8 cellular contexts compared by ENCODE assay signal in the genomic region with DNA sequence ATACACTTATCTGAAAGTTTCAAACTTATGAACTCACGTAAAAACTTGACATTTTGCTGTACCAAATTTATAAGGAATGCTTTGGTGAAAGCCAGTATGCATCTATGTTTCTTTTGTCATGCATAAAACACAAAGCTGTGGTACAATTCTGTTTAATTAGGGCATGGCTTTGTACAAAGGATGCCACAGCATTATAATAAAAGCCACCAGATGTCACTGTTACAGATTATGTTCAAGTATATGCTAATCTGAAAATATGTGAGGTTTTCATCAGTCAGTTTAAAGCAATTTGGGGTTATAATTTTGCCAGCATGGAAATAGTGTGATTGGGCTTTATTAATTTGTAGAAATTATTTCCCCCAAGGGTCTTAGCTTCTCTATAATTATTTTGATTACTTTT.
A peak's percentile ranks its signal among the peaks of the same experiment; 100 is the strongest.
DNase-seq lines count a peak whose midpoint lies in the region; ATAC-seq and TF ChIP-seq lines count a peak whose summit lies in the region.

No MANE protein-coding gene starts in this region.

- no peak overlapping the region for H3K4me3 Mint-ChIP-seq in H9
- H3K4me3 Mint-ChIP-seq in activated naive CD4-positive, alpha-beta T cell treated with anti-CD3 and anti-CD28 coated beads for 36 hours: no peak overlapping the region

- H3K4me1 Mint-ChIP-seq in H9: no peaks in the 10 kb centered on the region
- H3K4me1 Mint-ChIP-seq in activated naive CD4-positive, alpha-beta T cell treated with anti-CD3 and anti-CD28 coated beads for 36 hours (ENCODE audit: low read depth): no peaks in the 10 kb centered on the region

- H3K9me3 ChIP-seq in H9 (ENCODE audit: control insufficient read depth, low read depth, low read length) (no peaks in the 10 kb centered on the region), Panc1 (ENCODE audit: control insufficient read depth, insufficient read depth, low read depth, low read length) (no peaks in the 10 kb centered on the region)

- no peak overlapping the region for H3K23ac ChIP-seq in H9 (ENCODE audit: insufficient read length, low read depth, low read length)

- no peak overlapping the region for H4K5ac ChIP-seq in H9 (ENCODE audit: insufficient read length, low read depth, low read length)

- peak; percentile 10 for TF ChIP-seq CTCF in H9 (conservative IDR thresholded peaks at IDR 0.05)
- peak; percentile 38; the same call in 1 of the 2 replicates for TF ChIP-seq CTCF in Panc1 (IDR thresholded peaks at IDR 0.05)
- peak; percentile 13 for TF ChIP-seq CTCF in kidney epithelial cell (IDR thresholded peaks at IDR 0.05; ENCODE audit: insufficient read depth, low read length, poor library complexity, severe bottlenecking)

- in situ Hi-C loops in G401 (cut with HindIII; ENCODE audit: low sequenced_read_pairs) (no loop called here), Panc1 (cut with HindIII; ENCODE audit: low pct_unique_long_range_greater_than_20kb, low sequenced_read_pairs) (no loop called here)

- H3T11ph ChIP-seq in H9 (ENCODE audit: low read length): no peak overlapping the region

- no peak overlapping the region for H3K4me2 ChIP-seq in H9 (ENCODE audit: insufficient read depth, insufficient read length, low read length)

- no peaks in the 10 kb centered on the region for H4K20me1 ChIP-seq in H9 (ENCODE audit: control insufficient read depth, insufficient read depth, insufficient read length)

- H3K27ac ChIP-seq in H9 (ENCODE audit: insufficient read length, low read depth, low read length) (no peak overlapping the region), Panc1 (ENCODE audit: low read length) (no peak overlapping the region)

- intact Hi-C loops in Panc1 (cut with micrococcal nuclease; ENCODE audit: unreplicated experiment): loop anchor here (2.0 kb wide), 1 partner anchor 229 kb away; no protein-coding TSS in a partner anchor
- intact Hi-C loops in sciatic nerve (cut with DNase I): no loop called here
- intact Hi-C loops in activated naive CD4-positive, alpha-beta T cell treated with anti-CD3 and anti-CD28 coated beads for 36 hours (cut with micrococcal nuclease): loop anchor here (2.0 to 5.0 kb wide), 3 partner anchors 230 to 495 kb away; no protein-coding TSS in a partner anchor

- H4K8ac ChIP-seq in H9 (replicated peaks; ENCODE audit: insufficient read length, low read depth, low read length): no peak overlapping the region

- H3K18ac ChIP-seq in H9 (ENCODE audit: insufficient read length, low read depth, low read length): no peak overlapping the region

- H2AFZ ChIP-seq in H9 (ENCODE audit: low read length): no peak overlapping the region

- H3K56ac ChIP-seq in H9 (ENCODE audit: insufficient read length, low read depth, low read length): no peak overlapping the region

- CTCF ChIA-PET in Panc1 (lab: Charles Lee): no interaction called here
- CTCF ChIA-PET in activated naive CD4-positive, alpha-beta T cell treated with anti-CD3 and anti-CD28 coated beads for 36 hours (lab: Charles Lee): interaction anchor here (0.7 to 1.5 kb wide), 3 partner anchors 179 to 280 kb away, joined by 3 to 4 read pairs (median 4); no protein-coding TSS in a partner anchor

- H3K14ac ChIP-seq in H9 (ENCODE audit: insufficient read depth, low read length): no peak overlapping the region

- no peaks in the 10 kb centered on the region for H3K27me3 ChIP-seq in H9 (ENCODE audit: insufficient read depth, low read length)
- H3K27me3 ChIP-seq in Panc1 (ENCODE audit: control insufficient read depth, insufficient read depth, low read length): no peaks in the 10 kb centered on the region
- H3K27me3 ChIP-seq in kidney epithelial cell (ENCODE audit: control insufficient read depth, insufficient read depth, low read length): no peaks in the 10 kb centered on the region

- no CpG with 5 or more reads among the region's 1 CpG for WGBS in H9 (ENCODE audit: extremely low coverage, insufficient read length, low lambda C conversion rate)

- POLR2A ChIA-PET in Panc1 (lab: Charles Lee): no interaction called here

- H2BK120ac ChIP-seq in H9 (ENCODE audit: low read depth, low read length, poor library complexity, severe bottlenecking): no peak overlapping the region

- no peaks in the 10 kb centered on the region for H3K36me3 Mint-ChIP-seq in H9 (ENCODE audit: insufficient read depth in 1 of 3, low read depth in 3 of 3)
- H3K36me3 Mint-ChIP-seq in activated naive CD4-positive, alpha-beta T cell treated with anti-CD3 and anti-CD28 coated beads for 36 hours (ENCODE audit: low read depth): no peaks in the 10 kb centered on the region

- H2AK5ac ChIP-seq in H9 (ENCODE audit: insufficient read length, low read length): no peak overlapping the region

- no peak overlapping the region for H2BK5ac ChIP-seq in H9 (ENCODE audit: insufficient read length, low read length)

- H3K4ac ChIP-seq in H9 (ENCODE audit: low read depth, low read length): no peak overlapping the region

- H3K79me1 ChIP-seq in H9 (ENCODE audit: insufficient read depth, low read depth, low read length, poor library complexity, severe bottlenecking): no peaks in the 10 kb centered on the region

- ATAC-seq in Panc1 (no peak), sciatic nerve (no peak)

- H3K27me3 Mint-ChIP-seq in H9 (ENCODE audit: low read depth): no peaks in the 10 kb centered on the region
- no peaks in the 10 kb centered on the region for H3K27me3 Mint-ChIP-seq in activated naive CD4-positive, alpha-beta T cell treated with anti-CD3 and anti-CD28 coated beads for 36 hours (ENCODE audit: low read depth)

- H3K27ac Mint-ChIP-seq in H9: no peak overlapping the region
- H3K27ac Mint-ChIP-seq in activated naive CD4-positive, alpha-beta T cell treated with anti-CD3 and anti-CD28 coated beads for 36 hours: no peak overlapping the region

- no peak overlapping the region for H2BK12ac ChIP-seq in H9 (ENCODE audit: insufficient read length, low read depth, low read length)

- H3K9me3 Mint-ChIP-seq in H9: no peaks in the 10 kb centered on the region
- no peaks in the 10 kb centered on the region for H3K9me3 Mint-ChIP-seq in activated naive CD4-positive, alpha-beta T cell treated with anti-CD3 and anti-CD28 coated beads for 36 hours

- no peaks in the 10 kb centered on the region for H3K36me3 ChIP-seq in Panc1 (ENCODE audit: control insufficient read depth, insufficient read depth, low read length)
- H3K36me3 ChIP-seq in kidney epithelial cell (ENCODE audit: control insufficient read depth, insufficient read depth, low read length): no peaks in the 10 kb centered on the region

- no peaks in the 10 kb centered on the region for H3K23me2 ChIP-seq in H9 (ENCODE audit: insufficient read length, low read depth, low read length, poor library complexity, severe bottlenecking)

- H3K9ac ChIP-seq in H9 (ENCODE audit: extremely low read depth, insufficient read length, low read length): no peak overlapping the region

- DNase-seq in G401 (ENCODE audit: low spot score) (peak; percentile 27), H9 (no peak), Panc1 (ENCODE audit: low read depth, low spot score) (no peak), kidney epithelial cell (ENCODE audit: low read depth) (no peak), cortex of kidney (lab: John Stamatoyannopoulos, UW) (no peak), sciatic nerve (ENCODE audit: low spot score) (no peak)
- DNase-seq in activated naive CD4-positive, alpha-beta T cell treated with anti-CD3 and anti-CD28 coated beads for 36 hours: no peak
- DNase-seq in effector CD4-positive, alpha-beta T cell: no peak

- H4K91ac ChIP-seq in H9 (ENCODE audit: insufficient read length, low read depth, low read length): no peak overlapping the region

- no peak overlapping the region for H2BK20ac ChIP-seq in H9 (ENCODE audit: low read depth, low read length, poor library complexity, severe bottlenecking)

- H3K4me1 ChIP-seq in H9 (ENCODE audit: insufficient read depth, low read length) (no peaks in the 10 kb centered on the region), Panc1 (ENCODE audit: control insufficient read depth, insufficient read depth, low read length) (no peaks in the 10 kb centered on the region)

- H3K4me3 ChIP-seq in Panc1 (ENCODE audit: low read depth in 2 of 2, low read length in 2 of 2) (no peak overlapping the region), kidney epithelial cell (ENCODE audit: low read depth, low read length) (no peak overlapping the region)

- no TSS peak for BruUV-seq in Panc1 (replicated peaks; lab: Mats Ljungman, UMichigan)

- H3K79me2 ChIP-seq in H9 (ENCODE audit: insufficient read depth, low read length): no peaks in the 10 kb centered on the region

- H2BK15ac ChIP-seq in H9 (ENCODE audit: low read depth, low read length): no peak overlapping the region
